Comparison of ENCODE assay signal across 27 cellular contexts in the genomic region with DNA sequence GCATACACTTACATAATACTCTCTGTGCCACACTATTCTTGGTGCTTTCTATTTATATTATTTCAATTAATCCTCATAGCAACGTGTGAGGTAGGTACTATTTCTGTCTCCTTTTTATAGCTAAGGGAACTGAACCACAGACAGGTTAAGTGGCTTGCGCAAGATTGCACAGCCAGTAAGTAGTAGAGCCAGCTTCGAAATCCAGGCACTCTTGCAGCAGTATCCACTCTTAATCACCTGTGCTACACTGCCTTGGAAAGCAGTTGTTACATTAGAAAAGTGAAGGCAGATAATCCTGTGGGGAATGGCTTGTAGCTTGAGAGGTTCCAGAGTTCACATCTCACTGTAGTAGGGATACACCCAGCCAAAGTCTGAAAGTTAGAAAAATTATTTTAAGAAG.
DNase-seq lines count a peak whose midpoint lies in the region; ATAC-seq and TF ChIP-seq lines count a peak whose summit lies in the region.
"Had no signal": no experiment of that assay in that cellular context is flagged by ENCODE, and none has a peak within 500 bp of the region (broad histone marks: within the 10 kb centered on the region; RNA-seq: fewer than 3 reads in every experiment).

No MANE protein-coding gene starts in this region.

- no peak for TF ChIP-seq EP300 in upper lobe of left lung (IDR thresholded peaks at IDR 0.05)

- peaks cover 48% of the 10 kb centered on the region for H3K4me1 Mint-ChIP-seq in chondrocyte (ENCODE audit: low read depth)
- H3K4me1 Mint-ChIP-seq in nephron progenitor cell, result no peaks in the 10 kb centered on the region
- H3K4me1 Mint-ChIP-seq: mesothelial cell of epicardium, neural crest cell had no signal

- intact Hi-C loops in left lung (cut with DNase I), result no loop called here

- H3K27me3 Mint-ChIP-seq in chondrocyte (ENCODE audit: low read depth) (no peaks in the 10 kb centered on the region), nephron progenitor cell (ENCODE audit: low read depth, poor library complexity) (peaks cover 8% of the 10 kb centered on the region)
- H3K27me3 Mint-ChIP-seq: activated CD4-positive, alpha-beta memory T cell treated with anti-CD3 and anti-CD28 coated beads for 36 hours; stimulated activated naive CD8-positive, alpha-beta T cell treated with anti-CD3 and anti-CD28 coated beads, Interleukin-15, Interleukin-2, amounts not matched to agents 100 ng/mL and 50 ng/mL, for 24 hours had no signal

- peaks cover 19% of the 10 kb centered on the region for H3K36me3 Mint-ChIP-seq in chondrocyte (ENCODE audit: low read depth)
- H3K36me3 Mint-ChIP-seq in nephron progenitor cell (ENCODE audit: low read depth), result no peaks in the 10 kb centered on the region

- H3K9me3 Mint-ChIP-seq in chondrocyte (ENCODE audit: low read depth) (peaks cover 8% of the 10 kb centered on the region), nephron progenitor cell (peaks cover 11% of the 10 kb centered on the region)

- H3K4me3 ChIP-seq in left lung, result no peak overlapping the region
- no peak overlapping the region for H3K4me3 ChIP-seq in upper lobe of left lung
- H3K4me3 ChIP-seq: dorsolateral prefrontal cortex, HAP-1, PC-9, prostate gland, SJSA1, spleen had no signal

- peak overlapping the region; percentile 27 for H3K27ac Mint-ChIP-seq in chondrocyte (ENCODE audit: unreplicated experiment)
- H3K27ac Mint-ChIP-seq in nephron progenitor cell, result no peak overlapping the region
- H3K27ac Mint-ChIP-seq: activated CD4-positive, alpha-beta memory T cell treated with anti-CD3 and anti-CD28 coated beads for 36 hours; mesothelial cell of epicardium; stimulated activated naive CD8-positive, alpha-beta T cell treated with anti-CD3 and anti-CD28 coated beads, Interleukin-15, Interleukin-2, amounts not matched to agents 100 ng/mL and 50 ng/mL, for 24 hours had no signal

- ATAC-seq in left lung, result peak; percentile 90
- peak; percentile 45 to 51 for ATAC-seq in upper lobe of left lung (ENCODE audit: low FRiP score in 2 of 2)
- no peak for ATAC-seq in GM19324 (IDR thresholded peaks at IDR 0.05; ENCODE audit: low FRiP score, unreplicated experiment)

- no peaks in the 10 kb centered on the region for H3K36me3 ChIP-seq in left lung
- H3K36me3 ChIP-seq in upper lobe of left lung, result no peaks in the 10 kb centered on the region
- H3K36me3 ChIP-seq: BE2C, HAP-1, prostate gland, SJSA1, spleen had no signal

- WGBS in upper lobe of left lung, 2 donors, result 41 to 42% methylated on average over 3 of the region's 3 CpGs

- H3K4me3 Mint-ChIP-seq in chondrocyte (ENCODE audit: unreplicated experiment) (no peak overlapping the region), nephron progenitor cell (no peak overlapping the region)
- H3K4me3 Mint-ChIP-seq: activated CD4-positive, alpha-beta memory T cell treated with anti-CD3 and anti-CD28 coated beads for 36 hours; mesothelial cell of epicardium; neural crest cell; stimulated activated naive CD8-positive, alpha-beta T cell treated with anti-CD3 and anti-CD28 coated beads, Interleukin-15, Interleukin-2, amounts not matched to agents 100 ng/mL and 50 ng/mL, for 24 hours had no signal

- H3K4me1 ChIP-seq in left lung (peaks cover 5 to 17% of the 10 kb centered on the region in 2 donors), upper lobe of left lung (peaks cover 5 to 32% (median 22%) of the 10 kb centered on the region in 4 donors)
- H3K4me1 ChIP-seq: BE2C, HAP-1, prostate gland, SJSA1 had no signal

- no peaks in the 10 kb centered on the region for H3K27me3 ChIP-seq in left lung
- no peaks in the 10 kb centered on the region for H3K27me3 ChIP-seq in upper lobe of left lung
- H3K27me3 ChIP-seq: BE2C, dorsolateral prefrontal cortex, SJSA1, spleen had no signal

- H3K9me3 ChIP-seq in left lung, result peaks cover 0 to 9% of the 10 kb centered on the region in 2 donors
- peaks cover 0 to 4% (median 3%) of the 10 kb centered on the region in 4 donors for H3K9me3 ChIP-seq in upper lobe of left lung
- H3K9me3 ChIP-seq: BE2C, HAP-1, prostate gland, SJSA1 had no signal

- TF ChIP-seq CTCF in chondrocyte (IDR thresholded peaks at IDR 0.05), result no peak
- TF ChIP-seq CTCF in left lung (IDR thresholded peaks at IDR 0.05), result no peak
- no peak for TF ChIP-seq CTCF in upper lobe of left lung (IDR thresholded peaks at IDR 0.05)
- TF ChIP-seq CTCF in nephron progenitor cell (IDR thresholded peaks at IDR 0.05), result no peak

- DNase-seq in NCI-H510A treated with DMSO at 0.1 percent for 48 hours (lab: John Stamatoyannopoulos, UW) (peak; percentile 34), NCI-H510A (lab: John Stamatoyannopoulos, UW) (no peak), chondrocyte (ENCODE audit: low spot score) (no peak), left lung (peak in 1 of 2 donors; percentile 72), upper lobe of left lung (peak in 1 of 2 donors; percentile 78), nephron progenitor cell (no peak), NCI-H1436 treated with DMSO at 0.1 percent for 48 hours (lab: John Stamatoyannopoulos, UW) (no peak)
- DNase-seq: activated CD4-positive, alpha-beta memory T cell treated with anti-CD3 and anti-CD28 coated beads for 36 hours; amniotic stem cell; BE2C; dorsolateral prefrontal cortex; EL; foreskin fibroblast; NCI-H1092 treated with DMSO at 0.1 percent for 48 hours; NCI-H82; PC-9; spleen; stimulated activated CD4-positive, alpha-beta T cell treated with anti-CD3 and anti-CD28 coated beads, Interleukin-4, amount 100 ng/mL, for 24 hours; trophoblast cell had no signal

- TF ChIP-seq POLR2A in upper lobe of left lung (IDR thresholded peaks at IDR 0.05), result no peak

- no peak overlapping the region for H3K27ac ChIP-seq in left lung
- H3K27ac ChIP-seq in upper lobe of left lung, result peak overlapping the region in 2 of 4 donors; percentile 36 to 42
- H3K27ac ChIP-seq: dorsolateral prefrontal cortex, epithelial cell of prostate, PC-9, prostate gland, SJSA1, spleen had no signal
